Comparison of ENCODE assay signal across 27 cellular contexts in the genomic region with DNA sequence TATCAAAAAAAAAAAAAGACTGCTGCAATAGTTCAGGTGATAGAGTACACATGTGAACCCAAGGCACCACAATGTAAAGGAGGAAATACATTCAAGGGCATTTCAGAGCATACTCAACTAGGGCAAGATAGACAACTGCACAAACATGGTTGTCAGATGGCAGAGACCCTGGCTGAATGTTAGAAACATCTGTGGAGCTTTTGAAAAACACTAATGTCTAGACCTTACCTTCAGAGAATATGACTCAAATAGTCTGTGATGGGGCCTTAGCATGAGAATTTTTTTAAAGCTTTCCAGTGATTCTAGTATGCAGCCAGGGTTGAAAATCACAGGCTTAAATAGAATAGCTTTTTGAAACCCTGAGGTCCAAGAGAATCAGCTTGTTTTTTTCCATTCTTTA.
"Had no signal": no experiment of that assay in that cellular context is flagged by ENCODE, and none has a peak within 500 bp of the region (broad histone marks: within the 10 kb centered on the region; RNA-seq: fewer than 3 reads in every experiment).

No MANE protein-coding gene starts in this region.

- H3K27ac Mint-ChIP-seq: activated CD8-positive, alpha-beta memory T cell treated with anti-CD3 and anti-CD28 coated beads, Interleukin-2, amount 10 ng/mL, durations not matched to agents 7 days and 5 days; activated T-helper 17 cell treated with anti-CD3 and anti-CD28 coated beads, Interleukin-2, amount 50 U/mL, for 72 hours had no signal

- H3K4me3 ChIP-seq: adrenal gland, colonic mucosa, SK-N-MC had no signal

- H3K9me3 ChIP-seq: adrenal gland, colonic mucosa had no signal

- H3K27me3 ChIP-seq: adrenal gland, colonic mucosa had no signal

- H3K9me3 Mint-ChIP-seq: activated T-cell treated with anti-CD3 and anti-CD28 coated beads, Interleukin-2, amount 50 U/mL, for 4 hours; activated T-helper 17 cell treated with anti-CD3 and anti-CD28 coated beads, Interleukin-2, amount 50 U/mL, for 72 hours had no signal

- H3K36me3 ChIP-seq: adrenal gland, colonic mucosa had no signal

- H3K36me3 Mint-ChIP-seq: activated CD8-positive, alpha-beta memory T cell treated with anti-CD3 and anti-CD28 coated beads, Interleukin-2, amount 10 ng/mL, durations not matched to agents 7 days and 5 days had no signal

- H3K4me3 Mint-ChIP-seq: activated CD8-positive, alpha-beta memory T cell treated with anti-CD3 and anti-CD28 coated beads, Interleukin-2, amount 10 ng/mL, durations not matched to agents 7 days and 5 days; activated T-cell treated with anti-CD3 and anti-CD28 coated beads, Interleukin-2, amount 50 U/mL, for 4 hours; activated T-helper 17 cell treated with anti-CD3 and anti-CD28 coated beads, Interleukin-2, amount 50 U/mL, for 72 hours had no signal

- H3K27ac ChIP-seq: adrenal gland, colonic mucosa, SK-N-MC, VCaP had no signal

- H3K27me3 Mint-ChIP-seq: activated CD8-positive, alpha-beta memory T cell treated with anti-CD3 and anti-CD28 coated beads, Interleukin-2, amount 10 ng/mL, durations not matched to agents 7 days and 5 days; activated T-helper 17 cell treated with anti-CD3 and anti-CD28 coated beads, Interleukin-2, amount 50 U/mL, for 72 hours had no signal

- DNase-seq: activated CD4-positive, alpha-beta T cell treated with anti-CD3 and anti-CD28 coated beads for 48 hours; activated CD4-positive, alpha-beta T cell treated with anti-CD3 and anti-CD28 coated beads, Interleukin-2, amount 50 U/mL, for 4 hours; activated CD4-positive, CD25-positive, alpha-beta regulatory T cell; activated CD8-positive, alpha-beta memory T cell treated with anti-CD3 and anti-CD28 coated beads, Interleukin-2, amount 10 ng/mL, durations not matched to agents 7 days and 5 days; activated gamma-delta T cell; activated naive CD4-positive, alpha-beta T cell treated with anti-CD3 and anti-CD28 coated beads, Interleukin-2, amount 50 U/mL, for 16 hours; activated T-cell treated with anti-CD3 and anti-CD28 coated beads, Interleukin-2, amount 50 U/mL, for 4 hours; adrenal gland; anterior cingulate cortex; colonic mucosa; MM.1S; NCI-H1105; NCI-H1436; NCI-H1694 treated with DMSO at 0.1 percent for 48 hours; NCI-H2029 treated with DMSO at 0.1 percent for 48 hours; NCI-H345; NCI-H510A; NCI-H526 treated with DMSO at 0.1 percent for 48 hours; NCI-H82; OCI-M1; RPMI8226; T-helper 1 cell had no signal

- ATAC-seq: activated CD8-positive, alpha-beta memory T cell treated with anti-CD3 and anti-CD28 coated beads, Interleukin-2, amount 10 ng/mL, durations not matched to agents 7 days and 5 days; activated T-helper 17 cell treated with anti-CD3 and anti-CD28 coated beads, Interleukin-2, amount 50 U/mL, for 72 hours; Panc1; Right ventricle myocardium inferior had no signal

- H3K4me1 ChIP-seq: colonic mucosa had no signal
